29 cellular contexts compared by ENCODE assay signal in the genomic region with DNA sequence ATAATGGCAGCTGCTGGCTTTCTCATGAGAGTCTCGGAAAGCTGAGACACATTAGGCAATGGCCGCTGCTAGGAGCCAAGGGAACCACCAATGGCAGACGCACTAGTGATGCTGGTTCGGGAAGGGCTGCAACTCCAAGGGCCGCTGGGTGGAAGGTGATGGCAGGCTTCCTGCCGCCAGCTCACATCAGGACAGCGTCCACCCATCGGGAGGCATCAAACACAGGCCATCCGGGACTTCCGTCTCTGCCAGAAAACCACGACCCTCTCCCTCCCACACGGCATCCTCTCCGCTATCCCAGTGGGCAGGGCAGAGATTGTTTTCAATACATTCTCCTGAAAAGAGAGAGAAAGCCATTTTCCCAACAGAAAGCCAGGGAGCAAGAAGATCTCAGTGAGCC. TPM values are rescaled to one million over a fixed set of nuclear protein-coding genes. Genes with fewer than 3 reads are reported as not detected.
"Had no signal": no experiment of that assay in that cellular context is flagged by ENCODE, and none has a peak within 500 bp of the region (broad histone marks: within the 10 kb centered on the region; RNA-seq: fewer than 3 reads in every experiment).

No MANE protein-coding gene starts in this region.

- DNase-seq: activated CD4-positive, alpha-beta memory T cell treated with anti-CD3 and anti-CD28 coated beads for 36 hours; activated CD4-positive, alpha-beta T cell treated with anti-CD3 and anti-CD28 coated beads for 36 hours; activated CD4-positive, alpha-beta T cell treated with anti-CD3 and anti-CD28 coated beads, Interleukin-2, amount 10 ng/mL, durations not matched to agents 24 days and 14 days; activated CD4-positive, CD25-positive, alpha-beta regulatory T cell; activated CD4-positive, CD25-positive, alpha-beta regulatory T cell treated with anti-CD3 and anti-CD28 coated beads, Interleukin-2, amount 50 U/mL, for 72 hours; activated CD8-positive, alpha-beta memory T cell treated with anti-CD3 and anti-CD28 coated beads, Interleukin-2, amount 50 U/mL, for 48 hours; activated gamma-delta T cell; activated naive CD4-positive, alpha-beta T cell; activated naive CD4-positive, alpha-beta T cell treated with anti-CD3 and anti-CD28 coated beads, Interleukin-2, amount 10 ng/mL, durations not matched to agents 7 days and 5 days; activated naive CD8-positive, alpha-beta T cell treated with anti-CD3 and anti-CD28 coated beads, Interleukin-2, amount 10 ng/mL, durations not matched to agents 7 days and 5 days; activated T-cell treated with anti-CD3 and anti-CD28 coated beads for 4 hours; activated T-cell treated with anti-CD3 and anti-CD28 coated beads, Interleukin-2, amount 50 U/mL, for 24 hours; activated T-cell treated with anti-CD3 and anti-CD28 coated beads, Interleukin-2, amount 50 U/mL, for 72 hours; dorsolateral prefrontal cortex; effector memory CD4-positive, alpha-beta T cell; endodermal cell; foreskin keratinocyte; gastrocnemius medialis; glutamatergic neuron; heart left ventricle; T-helper 1 cell; T-helper 17 cell; T1000 had no signal

- H3K27me3 ChIP-seq: ascending aorta, breast epithelium, cardiac muscle cell, foreskin keratinocyte, gastrocnemius medialis, heart left ventricle had no signal

- H3K4me1 ChIP-seq: ascending aorta, breast epithelium had no signal

- H3K36me3 ChIP-seq: ascending aorta, breast epithelium, cardiac muscle cell, gastrocnemius medialis, heart left ventricle had no signal

- ATAC-seq: activated CD4-positive, alpha-beta T cell treated with anti-CD3 and anti-CD28 coated beads for 36 hours; activated naive CD4-positive, alpha-beta T cell treated with anti-CD3 and anti-CD28 coated beads, Interleukin-2, amount 50 U/mL, for 72 hours; activated T-cell treated with anti-CD3 and anti-CD28 coated beads, Interleukin-2, amount 50 U/mL, for 72 hours; esophagus mucosa; foreskin keratinocyte; gastrocnemius medialis; heart left ventricle; T-helper 17 cell had no signal

- H3K9me3 ChIP-seq: ascending aorta, breast epithelium, gastrocnemius medialis, heart left ventricle had no signal

- H3K4me3 ChIP-seq: ascending aorta, breast epithelium, cardiac muscle cell, coronary artery, dorsolateral prefrontal cortex, gastrocnemius medialis, heart left ventricle had no signal

- H3K27ac ChIP-seq: ascending aorta, breast epithelium, cardiac muscle cell, coronary artery, dorsolateral prefrontal cortex, foreskin keratinocyte, gastrocnemius medialis, heart left ventricle had no signal

RNA-seq across cellular contexts. Expression of a gene that starts 27.5 kb away (rescaled TPM):
- total RNA-seq: activated CD4-positive, alpha-beta memory T cell treated with anti-CD3 and anti-CD28 coated beads for 36 hours; activated CD4-positive, alpha-beta T cell treated with anti-CD3 and anti-CD28 coated beads, Interleukin-2, amount 10 ng/mL, durations not matched to agents 24 days and 14 days; activated naive CD4-positive, alpha-beta T cell treated with anti-CD3 and anti-CD28 coated beads, Interleukin-2, amount 50 U/mL, for 72 hours; activated naive CD8-positive, alpha-beta T cell treated with anti-CD3 and anti-CD28 coated beads, Interleukin-2, amount 10 ng/mL, durations not matched to agents 7 days and 5 days; T-helper 17 cell had no signal
